Comparison of ENCODE assay signal across 8 cellular contexts in the genomic region with DNA sequence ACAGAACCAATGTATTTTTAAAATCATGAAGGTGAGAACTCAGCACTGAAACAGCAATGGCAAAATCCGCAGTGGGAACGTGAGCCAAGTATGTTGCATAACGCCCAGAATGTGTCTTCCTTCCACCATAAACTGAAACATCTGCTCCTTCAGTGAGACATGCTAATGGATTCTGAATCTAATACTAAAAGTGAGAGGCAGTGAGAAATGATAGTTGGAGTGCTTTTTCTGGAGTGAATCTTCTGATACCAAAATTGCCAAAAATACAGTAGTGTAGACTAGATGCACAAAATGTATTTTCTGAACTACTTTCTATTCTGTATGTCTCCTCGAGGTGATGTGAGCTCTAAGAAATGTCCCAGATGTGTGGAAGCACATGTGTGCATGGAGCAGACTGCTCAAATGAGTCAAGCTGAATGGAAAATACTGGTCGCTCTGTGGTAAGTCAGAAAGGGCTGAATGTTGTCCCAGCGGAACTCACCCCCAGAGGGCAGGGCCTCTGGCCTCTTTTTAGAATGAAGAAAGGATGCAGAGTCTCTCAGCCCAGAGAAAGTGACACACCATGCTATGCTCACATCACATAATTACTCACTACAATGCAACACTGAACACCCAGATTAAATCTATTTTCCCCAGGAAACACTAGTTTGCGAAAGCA.
DNase-seq lines count a peak whose midpoint lies in the region; ATAC-seq and TF ChIP-seq lines count a peak whose summit lies in the region.

No MANE protein-coding gene starts in this region.

- H3K4me2 ChIP-seq in GM23248 (ENCODE audit: unreplicated experiment), result peak overlapping the region; percentile 96

- H3K79me2 ChIP-seq in GM23248 (ENCODE audit: insufficient read depth), result peaks cover 64% of the 10 kb centered on the region

- H3K27me3 ChIP-seq in GM23248 (replicated peaks; ENCODE audit: insufficient read depth) (no peaks in the 10 kb centered on the region), left ventricle myocardium inferior (ENCODE audit: low read depth) (peaks cover 9% of the 10 kb centered on the region)

- peak overlapping the region; percentile 85 for H3K9ac ChIP-seq in GM23248

- no peak for ATAC-seq in HG03354 (IDR thresholded peaks at IDR 0.05; ENCODE audit: poor library complexity, severe bottlenecking, unreplicated experiment)

- no peaks in the 10 kb centered on the region for H3K36me3 ChIP-seq in GM23248 (ENCODE audit: low read depth)
- H3K36me3 ChIP-seq in left ventricle myocardium inferior, result no peaks in the 10 kb centered on the region

- H3K9me3 ChIP-seq in GM23248 (ENCODE audit: low read depth) (no peaks in the 10 kb centered on the region), left ventricle myocardium inferior (replicated peaks) (no peaks in the 10 kb centered on the region)

- no peaks in the 10 kb centered on the region for H3K9me2 ChIP-seq in GM23248 (ENCODE audit: insufficient read depth)

- intact Hi-C loops in left ventricle myocardium inferior (cut with micrococcal nuclease), result no loop called here

- peaks cover 56% of the 10 kb centered on the region for H3F3A ChIP-seq in GM23248 (ENCODE audit: insufficient read depth)

- TF ChIP-seq CTCF in left ventricle myocardium inferior (IDR thresholded peaks at IDR 0.05; ENCODE audit: borderline replicate concordance), result peak; percentile 18

- peaks cover 58% of the 10 kb centered on the region for H3K4me1 ChIP-seq in GM23248 (ENCODE audit: insufficient read depth)
- H3K4me1 ChIP-seq in left ventricle myocardium inferior, result peaks cover 21% of the 10 kb centered on the region

- H3K4me3 ChIP-seq in GM23248 (peak overlapping the region; percentile 64), left ventricle myocardium inferior (no peak overlapping the region)

- 1% methylated on average over 7 of the region's 7 CpGs for WGBS in GM23248 (ENCODE audit: low coverage in 1 of 2, low lambda C conversion rate in 2 of 2, missing lambda C conversion rate in 2 of 2), 2 experiments

- DNase-seq in GM23248 (peak; percentile 98), left ventricle myocardium inferior (peak; percentile 55), NCI-H2107 (lab: John Stamatoyannopoulos, UW) (no peak), DMS53 (lab: John Stamatoyannopoulos, UW) (no peak)
- DNase-seq in activated CD8-positive, alpha-beta memory T cell treated with anti-CD3 and anti-CD28 coated beads, Interleukin-2, amount 50 U/mL, for 24 hours (ENCODE audit: extremely low read depth), result peak; percentile 13
- peak; percentile 16 for DNase-seq in stimulated activated CD4-positive, alpha-beta T cell treated with anti-CD3 and anti-CD28 coated beads, Interleukin-2, amount 100 ng/mL, for 4 hours (ENCODE audit: low read depth)
- DNase-seq in effector CD8-positive, alpha-beta T cell (lab: John Stamatoyannopoulos, UW), result no peak

- H2AFZ ChIP-seq in GM23248, result no peak overlapping the region

- peak overlapping the region; percentile 99 for H3K27ac ChIP-seq in GM23248
- H3K27ac ChIP-seq in left ventricle myocardium inferior (replicated peaks), result peak overlapping the region; percentile 86

- in situ Hi-C loops in GM23248 (cut with MboI), result no loop called here

- no peaks in the 10 kb centered on the region for H4K20me1 ChIP-seq in GM23248 (ENCODE audit: insufficient read depth)

Comparison
In these comparisons a context has a peak if more than half of its experiments do, and no peak if none do; other contexts are left out.
1. DNase-seq: peak in GM23248 (single experiment), activated CD8-positive, alpha-beta memory T cell treated with anti-CD3 and anti-CD28 coated beads, Interleukin-2, amount 50 U/mL, for 24 hours (single experiment), left ventricle myocardium inferior (single experiment) and stimulated activated CD4-positive, alpha-beta T cell treated with anti-CD3 and anti-CD28 coated beads, Interleukin-2, amount 100 ng/mL, for 4 hours (single experiment); none in NCI-H2107 (single experiment), effector CD8-positive, alpha-beta T cell (single experiment) and DMS53 (single experiment).